ENCODE assay signal across 8 cellular contexts in genomic region chr13:51230473-51231105, GRCh38. TPM values are rescaled to one million over a fixed set of nuclear protein-coding genes. Genes with fewer than 3 reads are reported as not detected.
A peak's percentile ranks its signal among the peaks of the same experiment; 100 is the strongest.
DNase-seq lines count a peak whose midpoint lies in the region; TF ChIP-seq lines count a peak whose summit lies in the region.
"Had no signal": no experiment of that assay in that cellular context is flagged by ENCODE, and none has a peak within 500 bp of the region (broad histone marks: within the 10 kb centered on the region; RNA-seq: fewer than 3 reads in every experiment).

No MANE protein-coding gene starts in this region.

- DNase-seq in RPMI7951 (ENCODE audit: low read depth) (peak; percentile 8), esophagus squamous epithelium (lab: John Stamatoyannopoulos, UW) (no peak), mucosa of gallbladder (ENCODE audit: low spot score) (peak; percentile 67), tibial nerve (ENCODE audit: low spot score in 2 of 2) (peak; percentile 31 to 74), GF-D8 (lab: John Stamatoyannopoulos, UW) (no peak)
- DNase-seq in stimulated activated CD4-positive, alpha-beta T cell treated with anti-CD3 and anti-CD28 coated beads, Interleukin-12 subunit alpha, Interleukin-12 subunit beta, amount 100 ng/mL, for 4 hours = no peak
- no peak for DNase-seq in activated CD4-positive, alpha-beta T cell treated with anti-CD3 and anti-CD28 coated beads, Interleukin-2, amount 50 U/mL, for 1 hour
- DNase-seq: NCI-H1930 had no signal

- H3K4me3 ChIP-seq in esophagus squamous epithelium = peak overlapping the region in 3 of 4 donors; percentile 22 to 54 (median 29)
- peak overlapping the region in 3 of 4 donors; percentile 0 to 33 (median 4) for H3K4me3 ChIP-seq in tibial nerve

- H3K27me3 ChIP-seq in esophagus squamous epithelium (peaks cover 0 to 13% (median 0%) of the 10 kb centered on the region in 4 donors), tibial nerve (no peaks in the 10 kb centered on the region)

- H3K36me3 ChIP-seq in esophagus squamous epithelium (no peaks in the 10 kb centered on the region), tibial nerve (peaks cover 0 to 18% (median 0%) of the 10 kb centered on the region in 3 donors)

- TF ChIP-seq POLR2A in esophagus squamous epithelium (IDR thresholded peaks at IDR 0.05) = no peak
- TF ChIP-seq POLR2A in tibial nerve (IDR thresholded peaks at IDR 0.05) = no peak

- no peaks in the 10 kb centered on the region for H3K9me3 ChIP-seq in esophagus squamous epithelium
- H3K9me3 ChIP-seq in tibial nerve = no peaks in the 10 kb centered on the region

- TF ChIP-seq EP300 in tibial nerve (IDR thresholded peaks at IDR 0.05) = peak in 1 of 2 donors; percentile 55

- TF ChIP-seq CTCF in esophagus squamous epithelium (IDR thresholded peaks at IDR 0.05) (no peak), tibial nerve (IDR thresholded peaks at IDR 0.05) (no peak)

- H3K27ac ChIP-seq in esophagus squamous epithelium (peak overlapping the region; percentile 10 to 80 (median 52)), tibial nerve (peak overlapping the region; percentile 3 to 82 (median 65))

- WGBS in esophagus squamous epithelium, 2 donors = 16 to 25% methylated on average over 8 of the region's 8 CpGs
- 15 to 23% methylated on average over 8 of the region's 8 CpGs for WGBS in tibial nerve, 2 donors

- peaks cover 0 to 17% (median 3%) of the 10 kb centered on the region in 3 donors for H3K4me1 ChIP-seq in esophagus squamous epithelium
- peaks cover 0 to 28% (median 6%) of the 10 kb centered on the region in 4 donors for H3K4me1 ChIP-seq in tibial nerve

- intact Hi-C loops in esophagus squamous epithelium (cut with DNase I) = no loop called here

RNA-seq across cellular contexts. Expression of gene FAM124A, which starts 8.4 kb away (rescaled TPM):
- 0.10 and 0.24 TPM in 2 replicates for total RNA-seq in RPMI7951 (2014; rRNA removed; shearing (Covaris generic))
- total RNA-seq in esophagus squamous epithelium = 1 to 10 TPM in 3 of 4 donors, under 1 TPM in 1; 0.45 to 2.5 (median 1.3) TPM
- total RNA-seq in mucosa of gallbladder = 4.3 TPM
- total RNA-seq in tibial nerve = 10 to 100 TPM; 12.8 to 30.9 (median 21.8) TPM

Comparison
In these comparisons a context has a peak if more than half of its experiments do, and no peak if none do; other contexts are left out.
1. DNase-seq: peak in RPMI7951 (single experiment), mucosa of gallbladder (single experiment) and tibial nerve (2 of 2); none in esophagus squamous epithelium (single experiment), stimulated activated CD4-positive, alpha-beta T cell treated with anti-CD3 and anti-CD28 coated beads, Interleukin-12 subunit alpha, Interleukin-12 subunit beta, amount 100 ng/mL, for 4 hours (single experiment), GF-D8 (single experiment) and activated CD4-positive, alpha-beta T cell treated with anti-CD3 and anti-CD28 coated beads, Interleukin-2, amount 50 U/mL, for 1 hour (single experiment).